In the genomic region with DNA sequence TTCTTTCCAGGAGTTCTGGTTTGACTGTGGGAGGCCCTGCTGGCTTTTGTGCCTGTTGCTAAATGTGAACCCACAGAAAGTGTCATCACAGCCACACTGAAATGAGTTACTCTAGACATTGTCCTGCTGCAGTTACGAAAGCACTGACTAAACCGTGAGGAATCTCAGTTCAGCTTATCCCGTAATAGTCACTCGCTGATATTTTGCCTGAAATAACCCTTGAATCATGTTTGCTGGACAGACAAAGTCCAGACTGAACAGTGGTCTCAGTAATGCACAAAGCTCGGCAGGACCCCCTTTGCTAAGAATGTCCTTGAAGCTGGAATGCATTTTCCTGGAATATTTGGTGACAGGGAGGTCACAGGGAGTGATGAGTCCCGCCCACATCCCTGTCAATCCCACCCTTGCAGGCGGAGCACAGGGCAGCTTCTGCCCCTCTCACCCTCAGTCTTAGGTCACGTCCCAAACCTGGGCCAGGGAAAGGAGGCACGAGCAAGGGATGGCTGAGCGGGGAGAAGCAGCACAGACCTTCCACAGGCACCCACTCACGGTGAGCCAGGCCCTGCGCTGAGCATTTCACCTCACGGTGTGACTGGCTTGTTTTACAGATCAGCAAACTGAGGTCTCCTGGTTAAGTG, we compare ENCODE assay signal across 13 cellular contexts. TPM values are rescaled to one million over a fixed set of nuclear protein-coding genes. Genes with fewer than 3 reads are reported as not detected.
A peak's percentile ranks its signal among the peaks of the same experiment; 100 is the strongest.
DNase-seq lines count a peak whose midpoint lies in the region; ATAC-seq and TF ChIP-seq lines count a peak whose summit lies in the region.
"Had no signal": no experiment of that assay in that cellular context is flagged by ENCODE, and none has a peak within 500 bp of the region (broad histone marks: within the 10 kb centered on the region; RNA-seq: fewer than 3 reads in every experiment).

No MANE protein-coding gene starts in this region.

- H3K27ac ChIP-seq in gastrocnemius medialis, result peak overlapping the region; percentile 74 to 94 (median 82)
- H3K27ac ChIP-seq: KMS-11 had no signal

- peak; percentile 65 for ATAC-seq in gastrocnemius medialis
- no peak for ATAC-seq in HG03342 (IDR thresholded peaks at IDR 0.05; ENCODE audit: unreplicated experiment)
- no peak for ATAC-seq in HG03571 (IDR thresholded peaks at IDR 0.05; ENCODE audit: unreplicated experiment)
- ATAC-seq: esophagus mucosa had no signal

- no peak overlapping the region for H3K27ac Mint-ChIP-seq in type B pancreatic cell

- H3K27me3 ChIP-seq in gastrocnemius medialis, result no peaks in the 10 kb centered on the region

- H3K36me3 Mint-ChIP-seq in type B pancreatic cell, result peaks cover 10% of the 10 kb centered on the region

- H3K4me3 Mint-ChIP-seq in type B pancreatic cell, result no peak overlapping the region
- H3K4me3 Mint-ChIP-seq: naive B cell had no signal

- DNase-seq in GM04503 (ENCODE audit: low read depth), result peak; percentile 85
- DNase-seq in T1000 (lab: John Stamatoyannopoulos, UW), result peak; percentile 6
- DNase-seq in fibroblast of the aortic adventitia (ENCODE audit: low read depth), result peak; percentile 93
- DNase-seq in gastrocnemius medialis, result peak; percentile 41 to 72
- DNase-seq in KBM-7, result no peak
- DNase-seq in type B pancreatic cell (ENCODE audit: extremely low spot score, unreplicated experiment), result no peak
- DNase-seq: activated CD4-positive, CD25-positive, alpha-beta regulatory T cell treated with anti-CD3 and anti-CD28 coated beads, Interleukin-2, amount 50 U/mL, for 72 hours; activated naive CD4-positive, alpha-beta T cell; naive B cell had no signal

- H3K9me3 ChIP-seq in gastrocnemius medialis, result no peaks in the 10 kb centered on the region

- H3K27me3 Mint-ChIP-seq in type B pancreatic cell, result no peaks in the 10 kb centered on the region
- H3K27me3 Mint-ChIP-seq: naive B cell had no signal

- H3K36me3 ChIP-seq in gastrocnemius medialis, result peaks cover 0 to 20% of the 10 kb centered on the region in 2 donors

- TF ChIP-seq POLR2A in gastrocnemius medialis (IDR thresholded peaks at IDR 0.05), result no peak

- peaks cover 4% of the 10 kb centered on the region for H3K4me1 Mint-ChIP-seq in type B pancreatic cell (ENCODE audit: unreplicated experiment)

- H3K9me3 Mint-ChIP-seq in type B pancreatic cell, result no peaks in the 10 kb centered on the region
- H3K9me3 Mint-ChIP-seq: naive B cell had no signal

- TF ChIP-seq CTCF in fibroblast of the aortic adventitia (IDR thresholded peaks at IDR 0.05; ENCODE audit: insufficient read depth, low read length) (no peak), gastrocnemius medialis (IDR thresholded peaks at IDR 0.05 in 4 of 5, conservative IDR thresholded peaks at IDR 0.05 in 1 of 5) (no peak), type B pancreatic cell (conservative IDR thresholded peaks at IDR 0.05) (no peak)

- H3K4me1 ChIP-seq in gastrocnemius medialis, result peaks cover 28 to 44% of the 10 kb centered on the region in 2 donors

- in situ Hi-C loops in gastrocnemius medialis (cut with MboI; ENCODE audit: low sequenced_read_pairs in 4 of 4), result no loop called here
- in situ Hi-C loops in KBM-7 (cut with MboI; ENCODE audit: low pct_unique_long_range_greater_than_20kb, low sequenced_read_pairs), result no loop called here

- intact Hi-C loops in gastrocnemius medialis (cut with DNase I; ENCODE audit: low total_unique reads), result no loop called here

- H3K4me3 ChIP-seq in fibroblast of the aortic adventitia (ENCODE audit: low read depth, low read length), result no peak overlapping the region
- no peak overlapping the region for H3K4me3 ChIP-seq in gastrocnemius medialis

RNA-seq across cellular contexts. Expression of a gene that starts 53.4 kb away (rescaled TPM):
- total RNA-seq in fibroblast of the aortic adventitia (ENCODE audit: low replicate concordance) (41.6 and 44.7 TPM in 2 replicates), gastrocnemius medialis (10 to 100 TPM; 40.2 to 98.6 (median 92.3) TPM), type B pancreatic cell (ENCODE audit: low replicate concordance) (40.0 and 54.7 TPM in 2 replicates)

Comparison
In these comparisons a context has a peak if more than half of its experiments do, and no peak if none do; other contexts are left out.
1. DNase-seq: peak in GM04503 (single experiment), T1000 (single experiment), fibroblast of the aortic adventitia (single experiment) and gastrocnemius medialis (2 of 2); none in KBM-7 (single experiment) and type B pancreatic cell (single experiment).
2. ATAC-seq: peak in gastrocnemius medialis (2 of 2); none in HG03342 (single experiment) and HG03571 (single experiment).